Comparison of ENCODE assay signal across 8 cellular contexts in the genomic region with DNA sequence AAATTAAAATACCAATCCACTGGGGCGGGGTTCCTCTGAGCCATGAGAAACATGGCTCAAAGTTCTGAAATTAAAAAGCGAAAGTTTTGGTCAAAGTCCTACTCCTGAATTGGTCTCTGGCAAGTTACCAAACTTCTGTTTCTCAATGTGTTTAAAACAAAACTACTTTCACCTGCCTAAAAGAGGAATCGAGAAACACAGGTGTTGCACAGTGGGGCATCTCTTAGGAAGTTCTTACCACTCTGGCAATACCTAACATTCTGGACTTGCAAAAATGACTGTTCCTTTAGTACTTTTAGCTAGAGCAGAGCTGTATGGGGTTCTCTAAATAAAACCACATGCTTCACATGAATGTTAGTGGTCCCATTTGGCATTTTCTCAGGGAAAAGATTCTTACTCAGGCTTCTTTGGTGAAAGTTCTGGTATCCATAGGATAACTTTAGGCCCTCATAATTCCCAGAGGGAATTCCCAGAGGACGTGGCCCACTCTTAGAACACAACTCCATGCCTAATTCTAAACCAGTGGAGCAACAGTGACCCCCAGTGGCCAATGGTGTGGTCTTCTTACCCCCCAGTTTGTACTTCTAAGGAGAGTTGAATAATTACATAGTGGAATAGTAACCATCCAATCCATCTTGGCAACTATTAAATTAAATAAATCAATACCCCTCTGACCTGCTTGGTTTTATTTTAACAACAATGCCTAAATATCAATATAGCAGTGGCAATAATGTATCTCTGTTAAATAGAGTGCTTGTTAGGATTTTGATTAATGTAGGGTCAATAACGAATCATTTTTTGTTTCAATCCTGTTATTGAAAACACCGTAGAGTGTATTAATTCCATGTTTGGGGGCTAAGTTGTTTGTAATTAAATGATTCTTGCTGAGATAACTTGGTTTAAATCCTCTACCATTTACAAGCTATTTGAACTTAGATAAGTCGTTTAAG. TPM values are rescaled to one million over a fixed set of nuclear protein-coding genes. Genes with fewer than 3 reads are reported as not detected.
DNase-seq lines count a peak whose midpoint lies in the region; ATAC-seq, FAIRE-seq and TF ChIP-seq lines count a peak whose summit lies in the region.

No MANE protein-coding gene starts in this region.

- intact Hi-C loops in activated T-helper 1 cell treated with anti-CD3 and anti-CD28 coated beads, Interleukin-12 subunit alpha, Interleukin-12 subunit beta, Interleukin-2, Interleukin-4 antibody, amounts not matched to agents 30 ng/mL and 10 ng/mL and 1 ng/mL, durations not matched to agents 14 hours and 24 hours and 36 hours (cut with micrococcal nuclease), result no loop called here
- intact Hi-C loops in left lung (cut with DNase I), result no loop called here

- no peaks in the 10 kb centered on the region for H3K36me3 Mint-ChIP-seq in activated T-helper 1 cell treated with anti-CD3 and anti-CD28 coated beads, Interleukin-12 subunit alpha, Interleukin-12 subunit beta, Interleukin-2, Interleukin-4 antibody, amounts not matched to agents 30 ng/mL and 10 ng/mL and 1 ng/mL, durations not matched to agents 14 hours and 24 hours and 36 hours (ENCODE audit: low read depth)
- no peaks in the 10 kb centered on the region for H3K36me3 Mint-ChIP-seq in stimulated activated memory B cell treated with anti-CD40 and anti-IgM and Interleukin-4, amounts not matched to agents 10 μg/mL and 1 μg/mL and 100 μg/mL, for 72 hours

- H3K36me3 ChIP-seq in SU-DHL-6 (ENCODE audit: low read length) (no peaks in the 10 kb centered on the region), bronchial epithelial cell (ENCODE audit: control insufficient read depth, insufficient read depth, low read length) (no peaks in the 10 kb centered on the region), left lung (no peaks in the 10 kb centered on the region)

- no peaks in the 10 kb centered on the region for H3K9me2 ChIP-seq in SU-DHL-6 (replicated peaks; ENCODE audit: insufficient read depth, low read length)

- H3K4me3 ChIP-seq in SU-DHL-6 (ENCODE audit: insufficient read depth, low read length, poor library complexity, severe bottlenecking) (no peak overlapping the region), bronchial epithelial cell (ENCODE audit: low read depth, low read length) (no peak overlapping the region), left lung (no peak overlapping the region)

- no peaks in the 10 kb centered on the region for H3K9me3 ChIP-seq in SU-DHL-6 (ENCODE audit: insufficient read depth, low read length)
- H3K9me3 ChIP-seq in left lung, result no peaks in the 10 kb centered on the region

- no peaks in the 10 kb centered on the region for H3K27me3 ChIP-seq in SU-DHL-6 (ENCODE audit: low read length)
- H3K27me3 ChIP-seq in bronchial epithelial cell (ENCODE audit: control insufficient read depth, insufficient read depth, low read length), result peaks cover 2% of the 10 kb centered on the region
- peaks cover 0 to 3% of the 10 kb centered on the region in 2 donors for H3K27me3 ChIP-seq in left lung

- peak overlapping the region; percentile 48 for H3K4me2 ChIP-seq in SU-DHL-6 (ENCODE audit: low read depth, low read length, poor library complexity, severe bottlenecking)

- H3K9me3 Mint-ChIP-seq in activated T-helper 1 cell treated with anti-CD3 and anti-CD28 coated beads, Interleukin-12 subunit alpha, Interleukin-12 subunit beta, Interleukin-2, Interleukin-4 antibody, amounts not matched to agents 30 ng/mL and 10 ng/mL and 1 ng/mL, durations not matched to agents 14 hours and 24 hours and 36 hours, result no peaks in the 10 kb centered on the region
- no peaks in the 10 kb centered on the region for H3K9me3 Mint-ChIP-seq in stimulated activated memory B cell treated with anti-CD40 and anti-IgM and Interleukin-4, amounts not matched to agents 10 μg/mL and 1 μg/mL and 100 μg/mL, for 72 hours

- no peak for FAIRE-seq in bronchial epithelial cell (lab: Jason Lieb, UNC)

- peak; percentile 100 for ATAC-seq in GM21786 (IDR thresholded peaks at IDR 0.05; ENCODE audit: unreplicated experiment)
- ATAC-seq in left lung, result peak; percentile 97
- peak; percentile 98 for ATAC-seq in stimulated activated memory B cell treated with anti-CD40 and anti-IgM and Interleukin-4, amounts not matched to agents 10 μg/mL and 1 μg/mL and 100 μg/mL, for 72 hours

- H3K4me3 Mint-ChIP-seq in activated T-helper 1 cell treated with anti-CD3 and anti-CD28 coated beads, Interleukin-12 subunit alpha, Interleukin-12 subunit beta, Interleukin-2, Interleukin-4 antibody, amounts not matched to agents 30 ng/mL and 10 ng/mL and 1 ng/mL, durations not matched to agents 14 hours and 24 hours and 36 hours, result no peak overlapping the region
- no peak overlapping the region for H3K4me3 Mint-ChIP-seq in stimulated activated memory B cell treated with anti-CD40 and anti-IgM and Interleukin-4, amounts not matched to agents 10 μg/mL and 1 μg/mL and 100 μg/mL, for 72 hours

- H3K79me2 ChIP-seq in SU-DHL-6 (ENCODE audit: insufficient read depth, low read length), result peaks cover 36% of the 10 kb centered on the region; the same call in 1 of the 2 replicates

- TF ChIP-seq CTCF in SU-DHL-6 (IDR thresholded peaks at IDR 0.05; ENCODE audit: insufficient read depth, low read length, poor library complexity, severe bottlenecking) (peak; percentile 54), bronchial epithelial cell (IDR thresholded peaks at IDR 0.05; ENCODE audit: insufficient read depth, low read length, severe bottlenecking) (peak; percentile 50), left lung (IDR thresholded peaks at IDR 0.05) (peak; percentile 56 to 60)

- DNase-seq in activated T-helper 1 cell treated with anti-CD3 and anti-CD28 coated beads, Interleukin-2, amount 50 U/mL, for 16 hours (ENCODE audit: low read depth in 1 of 2, low spot score in 1 of 2), result peak; percentile 14
- DNase-seq in activated T-helper 1 cell treated with anti-CD3 and anti-CD28 coated beads, Interleukin-12 subunit alpha, Interleukin-12 subunit beta, Interleukin-2, Interleukin-4 antibody, amounts not matched to agents 30 ng/mL and 10 ng/mL and 1 ng/mL, durations not matched to agents 14 hours and 24 hours and 36 hours (ENCODE audit: low spot score), result no peak
- DNase-seq in KG1 (lab: John Stamatoyannopoulos, UW) (peak; percentile 51), bronchial epithelial cell (ENCODE audit: low read depth) (peak; percentile 54), left lung (peak in 1 of 2 donors; percentile 36)

- H3K27me3 Mint-ChIP-seq in activated T-helper 1 cell treated with anti-CD3 and anti-CD28 coated beads, Interleukin-12 subunit alpha, Interleukin-12 subunit beta, Interleukin-2, Interleukin-4 antibody, amounts not matched to agents 30 ng/mL and 10 ng/mL and 1 ng/mL, durations not matched to agents 14 hours and 24 hours and 36 hours (ENCODE audit: insufficient read depth), result peaks cover 10% of the 10 kb centered on the region
- H3K27me3 Mint-ChIP-seq in stimulated activated memory B cell treated with anti-CD40 and anti-IgM and Interleukin-4, amounts not matched to agents 10 μg/mL and 1 μg/mL and 100 μg/mL, for 72 hours, result no peaks in the 10 kb centered on the region

- H3K4me1 ChIP-seq in left lung, result no peaks in the 10 kb centered on the region

- H3K9ac ChIP-seq in SU-DHL-6 (ENCODE audit: low read length), result peak overlapping the region; percentile 26

- no peaks in the 10 kb centered on the region for H3K4me1 Mint-ChIP-seq in activated T-helper 1 cell treated with anti-CD3 and anti-CD28 coated beads, Interleukin-12 subunit alpha, Interleukin-12 subunit beta, Interleukin-2, Interleukin-4 antibody, amounts not matched to agents 30 ng/mL and 10 ng/mL and 1 ng/mL, durations not matched to agents 14 hours and 24 hours and 36 hours (ENCODE audit: low read depth)
- peaks cover 14% of the 10 kb centered on the region for H3K4me1 Mint-ChIP-seq in stimulated activated memory B cell treated with anti-CD40 and anti-IgM and Interleukin-4, amounts not matched to agents 10 μg/mL and 1 μg/mL and 100 μg/mL, for 72 hours

- H2AFZ ChIP-seq in SU-DHL-6 (ENCODE audit: low read depth, low read length, severe bottlenecking), result no peak overlapping the region

- H3K27ac ChIP-seq in SU-DHL-6 (ENCODE audit: low read depth, low read length), result peak overlapping the region; percentile 81
- H3K27ac ChIP-seq in left lung, result no peak overlapping the region

- no peaks in the 10 kb centered on the region for H3F3A ChIP-seq in SU-DHL-6 (ENCODE audit: insufficient read depth)

- H4K20me1 ChIP-seq in SU-DHL-6 (ENCODE audit: low read depth, low read length), result no peaks in the 10 kb centered on the region

- H3K27ac Mint-ChIP-seq in activated T-helper 1 cell treated with anti-CD3 and anti-CD28 coated beads, Interleukin-12 subunit alpha, Interleukin-12 subunit beta, Interleukin-2, Interleukin-4 antibody, amounts not matched to agents 30 ng/mL and 10 ng/mL and 1 ng/mL, durations not matched to agents 14 hours and 24 hours and 36 hours, result no peak overlapping the region
- no peak overlapping the region for H3K27ac Mint-ChIP-seq in stimulated activated memory B cell treated with anti-CD40 and anti-IgM and Interleukin-4, amounts not matched to agents 10 μg/mL and 1 μg/mL and 100 μg/mL, for 72 hours

RNA-seq across cellular contexts. Expression of gene BMP3, which starts 21.9 kb away (rescaled TPM):
- total RNA-seq in activated T-helper 1 cell treated with anti-CD3 and anti-CD28 coated beads, Interleukin-12 subunit alpha, Interleukin-12 subunit beta, Interleukin-2, Interleukin-4 antibody, amounts not matched to agents 30 ng/mL and 10 ng/mL and 1 ng/mL, durations not matched to agents 14 hours and 24 hours and 36 hours, result not detected in 2 replicates
- total RNA-seq in bronchial epithelial cell (under 0.01 and 0.38 TPM in 2 replicates), left lung (10 to 100 TPM in 1 of 2 donors, 1 to 10 TPM in 1; 8.9 to 10.5 TPM)
